In the genomic region with DNA sequence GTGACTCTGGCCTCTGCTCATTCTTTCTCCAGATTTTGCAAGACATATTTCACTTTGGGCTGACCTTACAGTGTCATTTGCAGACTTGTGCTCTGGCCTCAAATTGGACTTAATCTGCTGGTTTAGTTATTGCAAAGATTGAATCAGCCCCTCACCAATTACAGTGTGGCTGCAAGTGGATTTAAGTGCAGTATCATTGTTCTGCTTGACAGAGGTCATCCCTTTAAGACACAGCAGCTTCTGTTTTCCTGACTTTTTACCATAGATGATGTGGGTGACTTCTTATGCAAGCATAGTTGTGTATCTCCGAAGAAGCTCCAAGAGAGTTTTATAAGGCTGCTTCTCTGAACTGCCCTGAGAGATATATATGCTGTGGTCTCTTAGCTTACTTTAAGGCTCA, we compare ENCODE assay signal across 10 cellular contexts. TPM values are rescaled to one million over a fixed set of nuclear protein-coding genes. Genes with fewer than 3 reads are reported as not detected.
DNase-seq lines count a peak whose midpoint lies in the region; ATAC-seq and TF ChIP-seq lines count a peak whose summit lies in the region.
"Had no signal": no experiment of that assay in that cellular context is flagged by ENCODE, and none has a peak within 500 bp of the region (broad histone marks: within the 10 kb centered on the region; RNA-seq: fewer than 3 reads in every experiment).

No MANE protein-coding gene starts in this region.

- H3K27me3 Mint-ChIP-seq in CD4-positive, CD25-positive, alpha-beta regulatory T cell, result peaks cover 5% of the 10 kb centered on the region

- H3K4me3 Mint-ChIP-seq in CD4-positive, CD25-positive, alpha-beta regulatory T cell, result peak overlapping the region; percentile 97 to 100 (median 100)

- peaks cover 6% of the 10 kb centered on the region for H3F3A ChIP-seq in neural cell (ENCODE audit: insufficient read depth, low read length, poor library complexity, severe bottlenecking)

- no peaks in the 10 kb centered on the region for H3K9me2 ChIP-seq in neural cell (ENCODE audit: insufficient read depth, low read length)

- H3K27me3 ChIP-seq in CD4-positive, CD25-positive, alpha-beta regulatory T cell (ENCODE audit: control insufficient read depth, insufficient read depth, low read length), result no peaks in the 10 kb centered on the region
- H3K27me3 ChIP-seq in neural cell (ENCODE audit: insufficient read depth, low read depth, low read length), result no peaks in the 10 kb centered on the region

- peak overlapping the region; percentile 90 for H3K4me3 ChIP-seq in CD4-positive, CD25-positive, alpha-beta regulatory T cell (ENCODE audit: low read depth, low read length)
- H3K4me3 ChIP-seq in neural cell (ENCODE audit: low read length), result peak overlapping the region; percentile 95

- no peaks in the 10 kb centered on the region for H4K20me1 ChIP-seq in neural cell (ENCODE audit: insufficient read depth)

- TF ChIP-seq EP300 in neural cell (conservative IDR thresholded peaks at IDR 0.05; ENCODE audit: poor library complexity, severe bottlenecking), result no peak

- peak overlapping the region; percentile 76 to 89 (median 87) for H3K27ac Mint-ChIP-seq in CD4-positive, CD25-positive, alpha-beta regulatory T cell

- peaks cover 23% of the 10 kb centered on the region for H3K36me3 ChIP-seq in CD4-positive, CD25-positive, alpha-beta regulatory T cell (ENCODE audit: control insufficient read depth, insufficient read depth, low read length)
- H3K36me3 ChIP-seq in neural cell (ENCODE audit: insufficient read depth, low read length), result peaks cover 8% of the 10 kb centered on the region

- H3K9ac ChIP-seq in neural cell (ENCODE audit: low read length), result peak overlapping the region; percentile 93

- DNase-seq in CD4-positive, CD25-positive, alpha-beta regulatory T cell, result no peak
- DNase-seq in NCI-H2227 treated with DMSO at 0.1 percent for 48 hours (lab: John Stamatoyannopoulos, UW) (peak; percentile 91), dermis blood vessel endothelial cell (peak; percentile 27), GM19238 (ENCODE audit: insufficient read length, low spot score) (no peak), NCI-H128 (lab: John Stamatoyannopoulos, UW; ENCODE audit: unreplicated experiment) (no peak), SW 1271 (lab: John Stamatoyannopoulos, UW) (no peak)
- DNase-seq: cortex of kidney, NCI-H2107 had no signal

- peaks cover 34% of the 10 kb centered on the region for H3K36me3 Mint-ChIP-seq in CD4-positive, CD25-positive, alpha-beta regulatory T cell

- H3K4me1 Mint-ChIP-seq in CD4-positive, CD25-positive, alpha-beta regulatory T cell, result peaks cover 32 to 67% (median 56%) of the 10 kb centered on the region in 4 donors

- TF ChIP-seq CTCF in neural cell (IDR thresholded peaks at IDR 0.05; ENCODE audit: poor library complexity, severe bottlenecking), result no peak

- no peak overlapping the region for H3K27ac ChIP-seq in CD4-positive, CD25-positive, alpha-beta regulatory T cell (ENCODE audit: insufficient read depth, low read length, poor library complexity, severe bottlenecking)
- peak overlapping the region; percentile 93 for H3K27ac ChIP-seq in neural cell (ENCODE audit: low read length)

- H3K9me3 ChIP-seq in CD4-positive, CD25-positive, alpha-beta regulatory T cell (ENCODE audit: control insufficient read depth in 2 of 2, low read length in 2 of 2), result no peaks in the 10 kb centered on the region
- no peaks in the 10 kb centered on the region for H3K9me3 ChIP-seq in neural cell (ENCODE audit: low read length)

- peak overlapping the region; percentile 92 for H3K4me2 ChIP-seq in neural cell (ENCODE audit: low read length)

- peaks cover 0 to 3% (median 0%) of the 10 kb centered on the region in 7 donors for H3K9me3 Mint-ChIP-seq in CD4-positive, CD25-positive, alpha-beta regulatory T cell

- ATAC-seq in CD4-positive, CD25-positive, alpha-beta regulatory T cell (ENCODE audit: low read depth in 2 of 2), result no peak
- ATAC-seq in GM21528 (IDR thresholded peaks at IDR 0.05; ENCODE audit: low FRiP score, unreplicated experiment), result no peak

- peaks cover 80% of the 10 kb centered on the region for H3K79me2 ChIP-seq in neural cell (replicated peaks; ENCODE audit: insufficient read depth, low read length)

- TF ChIP-seq RAD21 in neural cell (conservative IDR thresholded peaks at IDR 0.05), result no peak

- no peak overlapping the region for H2AFZ ChIP-seq in neural cell (ENCODE audit: low read depth, low read length)

- H3K4me1 ChIP-seq in CD4-positive, CD25-positive, alpha-beta regulatory T cell (ENCODE audit: control insufficient read depth, insufficient read depth, low read length, poor library complexity, severe bottlenecking), result peaks cover 54% of the 10 kb centered on the region

TF ChIP-seq in neural cell, 6 proteins besides CTCF, POLR2A, EP300 and RAD21:
- TF ChIP-seq MXI1 (conservative IDR thresholded peaks at IDR 0.05; ENCODE audit: poor library complexity, severe bottlenecking) (no peak), TAF1 (IDR thresholded peaks at IDR 0.05; ENCODE audit: low read depth) (no peak), SMC3 (conservative IDR thresholded peaks at IDR 0.05; ENCODE audit: poor library complexity) (peak; percentile 23), EZH2 (IDR thresholded peaks at IDR 0.05; ENCODE audit: borderline replicate concordance, insufficient read depth, low read length, poor library complexity, severe bottlenecking) (no peak)

RNA-seq across cellular contexts. Expression of gene TRIB2, which starts 3.4 kb away (rescaled TPM):
- 180 TPM for total RNA-seq in CD4-positive, CD25-positive, alpha-beta regulatory T cell
- polyA plus RNA-seq in CD4-positive, CD25-positive, alpha-beta regulatory T cell, result 100 to 1,000 TPM in 3 of 4 donors, 10 to 100 TPM in 1; 87.6 to 131 (median 109) TPM
- 73.6 and 141 TPM in 2 replicates for total RNA-seq in dermis blood vessel endothelial cell
- polyA plus RNA-seq in neural cell, result 101 and 123 TPM in 2 replicates
- polyA minus RNA-seq in neural cell, result 179 and 197 TPM in 2 replicates

Comparison
In these comparisons a context has a peak if more than half of its experiments do, and no peak if none do; other contexts are left out.
1. DNase-seq: peak in NCI-H2227 treated with DMSO at 0.1 percent for 48 hours (single experiment) and dermis blood vessel endothelial cell (single experiment); none in CD4-positive, CD25-positive, alpha-beta regulatory T cell (0 of 3), GM19238 (single experiment), NCI-H128 (single experiment) and SW 1271 (0 of 2).